14 cellular contexts compared by ENCODE assay signal in genomic region chr16:2716101-2716885, GRCh38. TPM values are rescaled to one million over a fixed set of nuclear protein-coding genes. Genes with fewer than 3 reads are reported as not detected.
DNase-seq lines count a peak whose midpoint lies in the region; TF ChIP-seq lines count a peak whose summit lies in the region.
"Had no signal": no experiment of that assay in that cellular context is flagged by ENCODE, and none has a peak within 500 bp of the region (broad histone marks: within the 10 kb centered on the region; RNA-seq: fewer than 3 reads in every experiment).

No MANE protein-coding gene starts in this region.

- BruUV-seq in mammary epithelial cell (replicated peaks; lab: Mats Ljungman, UMichigan): no TSS peak

- intact Hi-C loops in mammary epithelial cell (cut with micrococcal nuclease): no loop called here
- intact Hi-C loops in breast epithelium (cut with DNase I; ENCODE audit: low total_unique reads): no loop called here
- intact Hi-C loops in ascending aorta (cut with DNase I): no loop called here

- H3K9ac ChIP-seq in mammary epithelial cell (ENCODE audit: insufficient read depth, low read length) (no peak overlapping the region), OCI-LY1 (ENCODE audit: low read length) (no peak overlapping the region)

- TF ChIP-seq POLR2A in breast epithelium (IDR thresholded peaks at IDR 0.05): no peak

- H2AFZ ChIP-seq in mammary epithelial cell (ENCODE audit: low read depth, low read length) (no peak overlapping the region), OCI-LY1 (ENCODE audit: low read length) (no peak overlapping the region)

- H3K9me3 ChIP-seq in mammary epithelial cell (replicated peaks; ENCODE audit: insufficient read depth, low read length): no peaks in the 10 kb centered on the region
- no peaks in the 10 kb centered on the region for H3K9me3 ChIP-seq in breast epithelium
- no peaks in the 10 kb centered on the region for H3K9me3 ChIP-seq in OCI-LY1 (ENCODE audit: low read length)
- no peaks in the 10 kb centered on the region for H3K9me3 ChIP-seq in ascending aorta
- H3K9me3 ChIP-seq: left ventricle myocardium inferior, mucosa of descending colon, suprapubic skin had no signal

- H3K4me2 ChIP-seq in mammary epithelial cell (ENCODE audit: insufficient read depth, low read depth, low read length): peak overlapping the region; percentile 57
- H3K4me2 ChIP-seq in OCI-LY1 (ENCODE audit: low read length): peak overlapping the region; percentile 30; the same call in 1 of the 2 replicates

- H3F3A ChIP-seq in OCI-LY1 (ENCODE audit: insufficient read depth, low read length): no peaks in the 10 kb centered on the region

- no peak for DNase-seq in mammary epithelial cell
- DNase-seq in breast epithelium (ENCODE audit: low spot score in 2 of 2): no peak
- no peak for DNase-seq in epithelial cell of esophagus (ENCODE audit: low read depth)
- no peak for DNase-seq in NCI-H345 (lab: John Stamatoyannopoulos, UW)
- no peak for DNase-seq in iPS-NIHi11 (ENCODE audit: low spot score)
- no peak for DNase-seq in ascending aorta (ENCODE audit: low spot score in 2 of 2)
- DNase-seq: NCI-H1105 treated with DMSO at 0.1 percent for 48 hours, NCI-H524 had no signal

- WGBS in mammary epithelial cell (ENCODE audit: low coverage, missing lambda C conversion rate): 13% methylated on average over 9 of the region's 11 CpGs

- dilution Hi-C loops in mammary epithelial cell (cut with HindIII; ENCODE audit: low sequenced_read_pairs): no loop called here

- H3K79me2 ChIP-seq in mammary epithelial cell (ENCODE audit: insufficient read depth, low read length): no peaks in the 10 kb centered on the region
- H3K79me2 ChIP-seq in OCI-LY1 (ENCODE audit: insufficient read depth, low read length): no peaks in the 10 kb centered on the region

- no peaks in the 10 kb centered on the region for H3K36me3 ChIP-seq in mammary epithelial cell (ENCODE audit: insufficient read depth, low read length)
- no peaks in the 10 kb centered on the region for H3K36me3 ChIP-seq in breast epithelium
- no peaks in the 10 kb centered on the region for H3K36me3 ChIP-seq in OCI-LY1 (ENCODE audit: insufficient read depth, low read length)
- H3K36me3 ChIP-seq in ascending aorta: no peaks in the 10 kb centered on the region
- H3K36me3 ChIP-seq: left ventricle myocardium inferior, suprapubic skin had no signal

- CTCF ChIA-PET in mammary epithelial cell (lab: Charles Lee; ENCODE audit: low non-redundant PET): interaction anchor here (0.6 kb wide), 1 partner anchor 113 kb away, joined by 3 read pairs; no protein-coding TSS in a partner anchor

- in situ Hi-C loops in mammary epithelial cell (cut with MboI; ENCODE audit: low sequenced_read_pairs in 2 of 2): no loop called here

- no peak overlapping the region for H3K27ac ChIP-seq in mammary epithelial cell (ENCODE audit: insufficient read depth, low read depth, low read length)
- H3K27ac ChIP-seq in breast epithelium: no peak overlapping the region
- no peak overlapping the region for H3K27ac ChIP-seq in OCI-LY1 (ENCODE audit: low read depth, low read length, poor library complexity, severe bottlenecking)
- H3K27ac ChIP-seq in ascending aorta: no peak overlapping the region
- H3K27ac ChIP-seq: left ventricle myocardium inferior, skin epidermis, suprapubic skin had no signal

- H3K27me3 ChIP-seq in mammary epithelial cell (ENCODE audit: insufficient read depth, low read length) (no peaks in the 10 kb centered on the region), breast epithelium (no peaks in the 10 kb centered on the region), OCI-LY1 (ENCODE audit: insufficient read depth, low read length) (peaks cover 9% of the 10 kb centered on the region; the same call in 1 of the 2 replicates), ascending aorta (no peaks in the 10 kb centered on the region)

- H3K9me2 ChIP-seq in OCI-LY1 (ENCODE audit: low read depth, low read length): no peaks in the 10 kb centered on the region

- TF ChIP-seq CTCF in mammary epithelial cell (conservative IDR thresholded peaks at IDR 0.05 in 1 of 2, IDR thresholded peaks at IDR 0.05 in 1 of 2; ENCODE audit: extremely low read depth in 1 of 2, insufficient read depth in 1 of 2, low read depth in 1 of 2, low read length in 2 of 2) (no peak), breast epithelium (IDR thresholded peaks at IDR 0.05) (no peak), OCI-LY1 (IDR thresholded peaks at IDR 0.05; ENCODE audit: low read length) (no peak), epithelial cell of esophagus (IDR thresholded peaks at IDR 0.05; ENCODE audit: insufficient read depth, low read depth, low read length, missing control alignments) (no peak), ascending aorta (IDR thresholded peaks at IDR 0.05) (no peak)

- H4K20me1 ChIP-seq in mammary epithelial cell (ENCODE audit: insufficient read depth, low read length) (no peaks in the 10 kb centered on the region), OCI-LY1 (ENCODE audit: insufficient read depth, low read length) (no peaks in the 10 kb centered on the region)

- no peak overlapping the region for H3K4me3 ChIP-seq in mammary epithelial cell (replicated peaks in 1 of 3; ENCODE audit: insufficient read depth in 1 of 3, low read depth in 2 of 3, low read length in 3 of 3)
- H3K4me3 ChIP-seq in breast epithelium: peak overlapping the region in 1 of 3 donors; percentile 38
- no peak overlapping the region for H3K4me3 ChIP-seq in OCI-LY1 (ENCODE audit: low read depth, low read length, poor library complexity, severe bottlenecking)
- peak overlapping the region; percentile 10 for H3K4me3 ChIP-seq in epithelial cell of esophagus (ENCODE audit: low read length)
- H3K4me3 ChIP-seq in ascending aorta: no peak overlapping the region
- H3K4me3 ChIP-seq: mucosa of descending colon had no signal

- peaks cover 14% of the 10 kb centered on the region for H3K4me1 ChIP-seq in mammary epithelial cell (ENCODE audit: insufficient read depth, low read length)
- H3K4me1 ChIP-seq in breast epithelium: peaks cover 6 to 22% of the 10 kb centered on the region in 2 donors
- peaks cover 4% of the 10 kb centered on the region for H3K4me1 ChIP-seq in OCI-LY1 (ENCODE audit: insufficient read depth, low read length, severe bottlenecking)
- peaks cover 0 to 5% of the 10 kb centered on the region in 2 donors for H3K4me1 ChIP-seq in ascending aorta

RNA-seq across cellular contexts. Expression of gene PRSS27, which starts 3.7 kb away (rescaled TPM):
- 1 to 10 TPM; 1.5 to 1.6 TPM for total RNA-seq in mammary epithelial cell
- polyA plus RNA-seq in mammary epithelial cell: 0.33 TPM
- polyA minus RNA-seq in mammary epithelial cell: not detected
- total RNA-seq in breast epithelium: under 1 TPM in 1 of 3 donors, not detected in 2; 0.29 TPM
- total RNA-seq in ascending aorta: not detected
- total RNA-seq: HT1080 had no signal

RNA-seq across cellular contexts. Expression of gene KCTD5, which starts 34.0 kb away (rescaled TPM):
- 10 to 100 TPM; 43.7 to 47.8 TPM for total RNA-seq in mammary epithelial cell
- polyA plus RNA-seq in mammary epithelial cell: 42.5 TPM
- 24.4 TPM for polyA minus RNA-seq in mammary epithelial cell
- total RNA-seq in breast epithelium: 10 to 100 TPM in 2 of 3 donors, 1 to 10 TPM in 1; 8.6 to 19.6 (median 18.4) TPM
- 10.5 TPM for total RNA-seq in ascending aorta

RNA-seq across cellular contexts. Expression of gene SRRM2, which starts 36.1 kb away (rescaled TPM):
- total RNA-seq in mammary epithelial cell: 100 to 1,000 TPM in 1 of 2 donors, 10 to 100 TPM in 1; 76.5 to 493 TPM
- polyA plus RNA-seq in mammary epithelial cell: 123 TPM
- 576 TPM for polyA minus RNA-seq in mammary epithelial cell
- total RNA-seq in breast epithelium: 100 to 1,000 TPM; 229 to 416 (median 388) TPM
- 359 TPM for total RNA-seq in ascending aorta
